In genomic region chr4:152535236-152535902, GRCh38 we compare ENCODE assay signal across 8 cellular contexts. TPM values are rescaled to one million over a fixed set of nuclear protein-coding genes. Genes with fewer than 3 reads are reported as not detected.
DNase-seq lines count a peak whose midpoint lies in the region; ATAC-seq and TF ChIP-seq lines count a peak whose summit lies in the region.

No MANE protein-coding gene starts in this region.

- no peak for TF ChIP-seq POLR2A in spleen (IDR thresholded peaks at IDR 0.05)

- no peak for TF ChIP-seq CTCF in spleen (IDR thresholded peaks at IDR 0.05 in 8 of 11, conservative IDR thresholded peaks at IDR 0.05 in 3 of 11)

- intact Hi-C loops in spleen (cut with DNase I; ENCODE audit: low total_unique reads) = no loop called here

- H3K9me3 ChIP-seq in spleen = peaks cover 0 to 10% (median 4%) of the 10 kb centered on the region in 8 donors

- peaks cover 0 to 21% (median 12%) of the 10 kb centered on the region in 6 donors for H3K36me3 ChIP-seq in spleen

- H3K27ac ChIP-seq in spleen = peak overlapping the region; percentile 94 to 100 (median 97)

- peak overlapping the region; percentile 76 to 100 (median 95) for H3K4me3 ChIP-seq in spleen

- ATAC-seq in GM21515 (IDR thresholded peaks at IDR 0.05; ENCODE audit: unreplicated experiment) = peak; percentile 14

- H3K4me1 ChIP-seq in spleen = peaks cover 37 to 81% (median 71%) of the 10 kb centered on the region in 6 donors

- H3K27me3 ChIP-seq in spleen (replicated peaks in 1 of 7) = no peaks in the 10 kb centered on the region

- 0 to 1% (median 0%) methylated on average over 10 to 70 of the region's 70 CpGs for WGBS in spleen, 5 donors

- DNase-seq in COLO668 (lab: John Stamatoyannopoulos, UW; ENCODE audit: unreplicated experiment) (peak; percentile 25), HuH-7 (ENCODE audit: low spot score) (peak; percentile 21), hepatic stellate cell (ENCODE audit: low spot score) (peak; percentile 24), spleen (no peak), NCI-H526 (lab: John Stamatoyannopoulos, UW) (no peak), NCI-H2107 treated with DMSO at 0.1 percent for 48 hours (lab: John Stamatoyannopoulos, UW; ENCODE audit: unreplicated experiment) (no peak)
- DNase-seq in activated naive CD4-positive, alpha-beta T cell treated with anti-CD3 and anti-CD28 coated beads, Interleukin-2, amount 50 U/mL, for 16 hours = peak; percentile 41

RNA-seq across cellular contexts. Expression of gene FBXW7, which starts 0.5 kb away (rescaled TPM):
- 100 to 1,000 TPM in 2 of 7 donors, 10 to 100 TPM in 5; 68.2 to 140 (median 96.7) TPM for total RNA-seq in spleen
- polyA plus RNA-seq in spleen = 10 to 100 TPM; 11.5 to 20.5 (median 15.4) TPM

Comparison
In these comparisons a context has a peak if more than half of its experiments do, and no peak if none do; other contexts are left out.
1. DNase-seq: peak in COLO668 (single experiment), HuH-7 (single experiment), activated naive CD4-positive, alpha-beta T cell treated with anti-CD3 and anti-CD28 coated beads, Interleukin-2, amount 50 U/mL, for 16 hours (single experiment) and hepatic stellate cell (single experiment); none in spleen (single experiment), NCI-H526 (0 of 2) and NCI-H2107 treated with DMSO at 0.1 percent for 48 hours (single experiment).